Comparison of ENCODE assay signal across 8 cellular contexts in genomic region chr7:8190121-8190895, GRCh38.
A peak's percentile ranks its signal among the peaks of the same experiment; 100 is the strongest.
DNase-seq lines count a peak whose midpoint lies in the region; ATAC-seq and TF ChIP-seq lines count a peak whose summit lies in the region.

No MANE protein-coding gene starts in this region.

- H3K9me3 ChIP-seq in HUES48 (ENCODE audit: control insufficient read depth, insufficient read depth, low read length): no peaks in the 10 kb centered on the region
- H3K9me3 ChIP-seq in left ventricle myocardium inferior (replicated peaks): no peaks in the 10 kb centered on the region

- H3K27ac ChIP-seq in HUES48 (ENCODE audit: low read depth, low read length) (peak overlapping the region; percentile 66), RWPE1 (no peak overlapping the region), left ventricle myocardium inferior (replicated peaks) (no peak overlapping the region)

- H3K4me1 ChIP-seq in HUES48 (ENCODE audit: control insufficient read depth, insufficient read depth, low read length) (peaks cover 28% of the 10 kb centered on the region), left ventricle myocardium inferior (peaks cover 17% of the 10 kb centered on the region)

- DNase-seq in DMS79 (lab: John Stamatoyannopoulos, UW) (peak; percentile 30), RWPE1 (ENCODE audit: low spot score) (peak; percentile 21), left ventricle myocardium inferior (no peak), smooth muscle cell of the brain vasculature (ENCODE audit: low read depth, low spot score) (peak; percentile 32), NCI-H128 (lab: John Stamatoyannopoulos, UW; ENCODE audit: unreplicated experiment) (no peak)
- DNase-seq in activated naive CD8-positive, alpha-beta T cell treated with anti-CD3 and anti-CD28 coated beads for 36 hours: peak; percentile 27

- H3K27me3 ChIP-seq in HUES48 (ENCODE audit: control insufficient read depth, insufficient read depth, low read length) (no peaks in the 10 kb centered on the region), left ventricle myocardium inferior (ENCODE audit: low read depth) (no peaks in the 10 kb centered on the region)

- H3K4me3 Mint-ChIP-seq in activated naive CD8-positive, alpha-beta T cell treated with anti-CD3 and anti-CD28 coated beads for 36 hours: no peak overlapping the region

- no peaks in the 10 kb centered on the region for H3K9me3 Mint-ChIP-seq in activated naive CD8-positive, alpha-beta T cell treated with anti-CD3 and anti-CD28 coated beads for 36 hours

- H3K36me3 ChIP-seq in HUES48 (ENCODE audit: control insufficient read depth, insufficient read depth, low read length) (no peaks in the 10 kb centered on the region), left ventricle myocardium inferior (no peaks in the 10 kb centered on the region)

- no peaks in the 10 kb centered on the region for H3K27me3 Mint-ChIP-seq in activated naive CD8-positive, alpha-beta T cell treated with anti-CD3 and anti-CD28 coated beads for 36 hours

- no peak overlapping the region for H3K4me3 ChIP-seq in HUES48 (ENCODE audit: low read depth, low read length)
- no peak overlapping the region for H3K4me3 ChIP-seq in left ventricle myocardium inferior

- H3K27ac Mint-ChIP-seq in activated naive CD8-positive, alpha-beta T cell treated with anti-CD3 and anti-CD28 coated beads for 36 hours: no peak overlapping the region

- peaks cover 13% of the 10 kb centered on the region for H3K4me1 Mint-ChIP-seq in activated naive CD8-positive, alpha-beta T cell treated with anti-CD3 and anti-CD28 coated beads for 36 hours

- peak; percentile 71 for TF ChIP-seq CTCF in RWPE1 (conservative IDR thresholded peaks at IDR 0.05; ENCODE audit: low read depth)
- peak; percentile 68 for TF ChIP-seq CTCF in left ventricle myocardium inferior (IDR thresholded peaks at IDR 0.05; ENCODE audit: borderline replicate concordance)

- H3K36me3 Mint-ChIP-seq in activated naive CD8-positive, alpha-beta T cell treated with anti-CD3 and anti-CD28 coated beads for 36 hours: no peaks in the 10 kb centered on the region

- intact Hi-C loops in left ventricle myocardium inferior (cut with micrococcal nuclease): no loop called here

- H3K9ac ChIP-seq in HUES48 (ENCODE audit: low read depth, low read length): no peak overlapping the region

- POLR2A ChIA-PET in RWPE1 (lab: Yijun Ruan, JAX; ENCODE audit: low non-redundant PET): no interaction called here

- CTCF ChIA-PET in RWPE1 (lab: Yijun Ruan, JAX): interaction anchor here (0.5 to 1.0 kb wide), 8 partner anchors 168 to 1108 kb away, joined by 3 to 5 read pairs (median 3); no protein-coding TSS in a partner anchor

- ATAC-seq in GM21360 (IDR thresholded peaks at IDR 0.05; ENCODE audit: unreplicated experiment): peak; percentile 91

Comparison
In these comparisons a context has a peak if more than half of its experiments do, and no peak if none do; other contexts are left out.
1. DNase-seq: peak in DMS79 (single experiment), RWPE1 (single experiment), activated naive CD8-positive, alpha-beta T cell treated with anti-CD3 and anti-CD28 coated beads for 36 hours (single experiment) and smooth muscle cell of the brain vasculature (single experiment); none in left ventricle myocardium inferior (single experiment) and NCI-H128 (single experiment).